Comparison of ENCODE assay signal across 8 cellular contexts in genomic region chr1:246724001-246724724, GRCh38. TPM values are rescaled to one million over a fixed set of nuclear protein-coding genes. Genes with fewer than 3 reads are reported as not detected.
DNase-seq lines count a peak whose midpoint lies in the region; FAIRE-seq and TF ChIP-seq lines count a peak whose summit lies in the region.

TSS of gene SCCPDH (plus strand) at chr1:246724409. CDS start at chr1:246724423, 14 bp downstream.

- H3K4me3 ChIP-seq in LNCaP clone FGC (ENCODE audit: low read depth, low read length) (peak within 1 kb of the TSS; percentile 61), SJCRH30 (peak within 1 kb of the TSS; percentile 87), neutrophil (ENCODE audit: low read depth in 1 of 2, low read length in 1 of 2) (peak within 1 kb of the TSS; percentile 73 to 78)

- H3K4me1 ChIP-seq in ES-I3 (ENCODE audit: insufficient read depth, low read length) = no peaks in the 10 kb centered on the region
- H3K4me1 ChIP-seq in SJCRH30 = no peaks in the 10 kb centered on the region
- peaks cover 31 to 32% of the 10 kb centered on the region in 2 experiments for H3K4me1 ChIP-seq in neutrophil (ENCODE audit: control insufficient read depth in 1 of 2, insufficient read depth in 1 of 2, low read depth in 1 of 2, low read length in 1 of 2)

- H3K9ac ChIP-seq in ES-I3 (ENCODE audit: low read depth, low read length) = peak within 1 kb of the TSS; percentile 82

- TF ChIP-seq CTCF in LNCaP clone FGC (IDR thresholded peaks at IDR 0.05; ENCODE audit: control insufficient read depth, extremely low read depth, insufficient read depth) (no peak), neutrophil (IDR thresholded peaks at IDR 0.05) (no peak)

- H3K9me3 ChIP-seq in ES-I3 (ENCODE audit: control insufficient read depth, insufficient read depth, low read length) (peaks cover 5% of the 10 kb centered on the region; the same call in 1 of the 2 replicates), SJCRH30 (replicated peaks) (peaks cover 8% of the 10 kb centered on the region), neutrophil (no peaks in the 10 kb centered on the region)

- no peak for FAIRE-seq in frontal cortex (lab: Jason Lieb, UNC)

- H3K27ac ChIP-seq in SJCRH30 = peak within 1 kb of the TSS; percentile 64
- peak within 1 kb of the TSS; percentile 73 for H3K27ac ChIP-seq in neutrophil

- peak; percentile 85 for DNase-seq in GOT3 (lab: John Stamatoyannopoulos, UW)
- DNase-seq in LNCaP clone FGC (ENCODE audit: low read depth) = peak; percentile 15
- DNase-seq in SJCRH30 = peak; percentile 71 to 72
- peak; percentile 58 for DNase-seq in activated gamma-delta T cell treated with anti-CD3 and anti-CD28 coated beads, Interleukin-2, amount 50 U/mL, for 16 hours (ENCODE audit: low read depth)
- peak; percentile 83 to 87 for DNase-seq in frontal cortex (ENCODE audit: low spot score in 2 of 2)
- DNase-seq in superior temporal gyrus (ENCODE audit: extremely low spot score) = peak; percentile 69

- no peaks in the 10 kb centered on the region for H3K27me3 ChIP-seq in SJCRH30
- no peaks in the 10 kb centered on the region for H3K27me3 ChIP-seq in neutrophil

- H3K36me3 ChIP-seq in ES-I3 (ENCODE audit: insufficient read depth, low read length) (0 out of 2 replicates have a peak, but pooled peaks cover 3% of the 10 kb centered on the region), SJCRH30 (peaks cover 6% of the 10 kb centered on the region; the same call in 1 of the 2 replicates), neutrophil (no peaks in the 10 kb centered on the region)

RNA-seq across cellular contexts. Expression of gene SCCPDH, which starts in this region (rescaled TPM):
- total RNA-seq in SJCRH30 (2014; rRNA removed; shearing (Covaris generic)) = 25.7 and 26.4 TPM in 2 replicates
- total RNA-seq in frontal cortex = 79.9 TPM

Comparison
In these comparisons a context has a peak if more than half of its experiments do, and no peak if none do; other contexts are left out.
1. Peak in every context shown above with its lines: DNase-seq, H3K4me3 ChIP-seq and H3K27ac ChIP-seq.
2. DNase-seq: peak in every context shown above with its lines; median percentile 85 in GOT3; 85 in frontal cortex; 72 in SJCRH30; 69 in superior temporal gyrus; 58 in activated gamma-delta T cell treated with anti-CD3 and anti-CD28 coated beads, Interleukin-2, amount 50 U/mL, for 16 hours; 15 in LNCaP clone FGC.